ENCODE assay signal across 8 cellular contexts in genomic region chr19:21082011-21082975, GRCh38. TPM values are rescaled to one million over a fixed set of nuclear protein-coding genes. Genes with fewer than 3 reads are reported as not detected.
DNase-seq lines count a peak whose midpoint lies in the region; ATAC-seq lines count a peak whose summit lies in the region.

Gene ZNF714 (plus strand): TSS chr19:21082203. CDS start chr19:21098269, 16,066 bp downstream.

- peaks cover 0 to 20% (median 15%) of the 10 kb centered on the region in 10 experiments; a peak in 18 of 20 replicates for H3K4me1 ChIP-seq in BLaER1 treated with 17β-estradiol and CSF1 and Interleukin-3, amounts not matched to agents 10 nM and 100 nM
- H3K4me1 ChIP-seq in mononuclear cell (ENCODE audit: insufficient read depth, low read length): peaks cover 9% of the 10 kb centered on the region

- peak within 1 kb of the TSS; percentile 60 to 75 (median 68) for H3K4me3 ChIP-seq in BLaER1 treated with 17β-estradiol and CSF1 and Interleukin-3, amounts not matched to agents 10 nM and 100 nM
- H3K4me3 ChIP-seq in mononuclear cell (ENCODE audit: low read length): peak within 1 kb of the TSS; percentile 87

- H4K20me1 ChIP-seq in BLaER1 treated with 17β-estradiol and CSF1 and Interleukin-3, amounts not matched to agents 10 nM and 100 nM: no peaks in the 10 kb centered on the region

- ATAC-seq in GM19372 (IDR thresholded peaks at IDR 0.05; ENCODE audit: low read depth, unreplicated experiment) (peak; percentile 88), HG03558 (IDR thresholded peaks at IDR 0.05; ENCODE audit: extremely low read depth, unreplicated experiment) (peak; percentile 82)

- H3K27ac ChIP-seq in BLaER1 treated with 17β-estradiol and CSF1 and Interleukin-3, amounts not matched to agents 10 nM and 100 nM: peak within 1 kb of the TSS; percentile 69 to 88 (median 82); a peak in 21 of 22 replicates

- peaks cover 39 to 83% (median 61%) of the 10 kb centered on the region in 11 experiments for H3K36me3 ChIP-seq in BLaER1 treated with 17β-estradiol and CSF1 and Interleukin-3, amounts not matched to agents 10 nM and 100 nM

- peak within 1 kb of the TSS; percentile 79 to 87 (median 85) for H3K9ac ChIP-seq in BLaER1 treated with 17β-estradiol and CSF1 and Interleukin-3, amounts not matched to agents 10 nM and 100 nM

- peaks cover 0 to 5% (median 0%) of the 10 kb centered on the region in 11 experiments; a peak in 3 of 22 replicates for H3K9me3 ChIP-seq in BLaER1 treated with 17β-estradiol and CSF1 and Interleukin-3, amounts not matched to agents 10 nM and 100 nM (replicated peaks in 1 of 11)
- no peaks in the 10 kb centered on the region for H3K9me3 ChIP-seq in mononuclear cell (ENCODE audit: low read depth, low read length)

- peak within 1 kb of the TSS; percentile 32 to 69 (median 63) for H3K4me2 ChIP-seq in BLaER1 treated with 17β-estradiol and CSF1 and Interleukin-3, amounts not matched to agents 10 nM and 100 nM

- peak; percentile 78 for DNase-seq in NOMO-1 treated with DMSO at 0.1 percent for 48 hours (lab: John Stamatoyannopoulos, UW; ENCODE audit: unreplicated experiment)
- DNase-seq in activated CD8-positive, alpha-beta memory T cell treated with anti-CD3 and anti-CD28 coated beads, Interleukin-2, amount 50 U/mL, for 24 hours (ENCODE audit: extremely low read depth): peak; percentile 77
- DNase-seq in epidermal melanocyte (ENCODE audit: insufficient read length, low spot score): peak; percentile 57
- DNase-seq in stimulated activated CD8-positive, alpha-beta memory T cell treated with anti-CD3 and anti-CD28 coated beads, Interleukin-2, amount 100 ng/mL, for 48 hours (ENCODE audit: low read depth in 2 of 2): peak; percentile 50 to 70

- no peaks in the 10 kb centered on the region for H3K27me3 ChIP-seq in BLaER1 treated with 17β-estradiol and CSF1 and Interleukin-3, amounts not matched to agents 10 nM and 100 nM
- H3K27me3 ChIP-seq in mononuclear cell (ENCODE audit: insufficient read depth, low read length): no peaks in the 10 kb centered on the region

RNA-seq across cellular contexts. Expression of gene ZNF714, which starts in this region (rescaled TPM):
- total RNA-seq in mononuclear cell: 14.2 TPM

Comparison
In these comparisons a context has a peak if more than half of its experiments do, and no peak if none do; other contexts are left out.
1. Peak in every context shown above with its lines: DNase-seq, ATAC-seq, H3K4me3 ChIP-seq and H3K27ac ChIP-seq.